ENCODE assay signal across 14 cellular contexts in the genomic region with DNA sequence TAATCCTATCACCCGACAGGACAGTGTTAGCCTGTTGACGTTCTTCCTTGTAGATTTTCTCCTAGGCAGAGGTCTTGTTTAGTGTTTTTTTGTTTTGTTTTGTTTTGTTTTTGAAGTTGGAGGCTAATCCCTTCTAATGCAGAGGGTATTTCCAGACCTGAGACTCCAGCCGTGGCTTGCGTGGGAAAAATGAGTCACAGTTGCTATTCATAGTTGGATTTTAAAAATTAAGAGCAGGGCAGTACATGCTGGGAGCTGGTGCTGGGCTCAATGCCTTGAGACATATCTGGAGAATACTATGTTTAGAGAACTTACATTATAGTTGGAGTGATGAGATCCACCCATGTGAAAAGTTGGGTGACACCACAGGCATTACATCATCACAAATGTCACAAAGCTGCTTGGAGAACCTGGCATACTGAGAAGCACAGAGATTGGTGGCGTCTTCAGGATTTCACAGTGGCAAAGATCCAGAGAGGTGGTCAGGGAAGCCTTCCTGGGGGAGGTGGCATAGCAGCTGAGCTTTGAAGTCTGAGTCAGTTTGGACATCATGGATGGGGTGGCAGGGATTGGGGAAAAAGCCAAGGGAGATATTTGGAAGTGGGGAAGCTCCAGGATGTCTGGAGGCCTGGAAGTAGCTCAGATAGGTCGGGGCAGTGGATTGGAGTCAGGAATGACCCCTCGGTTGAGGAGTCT.
DNase-seq lines count a peak whose midpoint lies in the region; ATAC-seq, FAIRE-seq and TF ChIP-seq lines count a peak whose summit lies in the region.
"Had no signal": no experiment of that assay in that cellular context is flagged by ENCODE, and none has a peak within 500 bp of the region (broad histone marks: within the 10 kb centered on the region; RNA-seq: fewer than 3 reads in every experiment).

No MANE protein-coding gene starts in this region.

- no peak overlapping the region for H3K27ac ChIP-seq in mesendoderm (ENCODE audit: low read depth, low read length)
- no peak overlapping the region for H3K27ac ChIP-seq in CD8-positive, alpha-beta T cell (ENCODE audit: low read depth, low read length)
- H3K27ac ChIP-seq: testis had no signal

- H3K4me2 ChIP-seq in mesendoderm (ENCODE audit: low read length), result no peak overlapping the region

- POLR2A ChIA-PET in CD8-positive, alpha-beta T cell (lab: Charles Lee), result no interaction called here

- H3K23ac ChIP-seq in mesendoderm (ENCODE audit: low read length), result no peak overlapping the region

- no peaks in the 10 kb centered on the region for H3K4me1 Mint-ChIP-seq in CD8-positive, alpha-beta T cell (ENCODE audit: low read depth)
- H3K4me1 Mint-ChIP-seq: CD8-positive, alpha-beta memory T cell had no signal

- TF ChIP-seq CTCF in astrocyte of the spinal cord (IDR thresholded peaks at IDR 0.05; ENCODE audit: low read depth, low read length) (no peak), retinal pigment epithelial cell (conservative IDR thresholded peaks at IDR 0.05; ENCODE audit: low read depth, low read length) (no peak), D721Med (IDR thresholded peaks at IDR 0.05; ENCODE audit: insufficient read depth, missing control alignments) (no peak)
- TF ChIP-seq CTCF in CD8-positive, alpha-beta T cell (IDR thresholded peaks at IDR 0.05), result no peak

- no peak overlapping the region for H3K4ac ChIP-seq in mesendoderm (ENCODE audit: low read depth, low read length)

- H4K8ac ChIP-seq in mesendoderm (ENCODE audit: low read depth, low read length), result no peak overlapping the region

- H3K4me1 ChIP-seq in mesendoderm (ENCODE audit: control insufficient read depth, low read depth, low read length), result peaks cover 24% of the 10 kb centered on the region
- no peaks in the 10 kb centered on the region for H3K4me1 ChIP-seq in CD8-positive, alpha-beta T cell (ENCODE audit: insufficient read depth, low read length)

- whole genome bisulfite sequencing in mesendoderm (ENCODE audit: extremely low coverage, insufficient coverage, low lambda C conversion rate), result no CpG with 5 or more reads among the region's 7 CpGs

- H2BK15ac ChIP-seq in mesendoderm (replicated peaks; ENCODE audit: low read depth), result no peak overlapping the region

- no peak overlapping the region for H3K27ac Mint-ChIP-seq in CD8-positive, alpha-beta T cell
- H3K27ac Mint-ChIP-seq: CD8-positive, alpha-beta memory T cell had no signal

- intact Hi-C loops in Right ventricle myocardium superior (cut with DNase I), result no loop called here
- intact Hi-C loops in CD8-positive, alpha-beta T cell (cut with DNase I, micrococcal nuclease), result loop anchor here in 1 of 2 experiments (5.0 kb wide), 1 partner anchor 250 kb away; the partner anchor contains the start of gene LOXHD1

- H3K36me3 ChIP-seq in MG63 (no peaks in the 10 kb centered on the region), mesendoderm (ENCODE audit: control insufficient read depth, insufficient read depth, low read length) (no peaks in the 10 kb centered on the region)
- no peaks in the 10 kb centered on the region for H3K36me3 ChIP-seq in CD8-positive, alpha-beta T cell (ENCODE audit: insufficient read depth, low read length)

- H4K5ac ChIP-seq in mesendoderm (ENCODE audit: low read length), result no peak overlapping the region

- CTCF ChIA-PET in CD8-positive, alpha-beta T cell (lab: Charles Lee), result no interaction called here

- H3K79me2 ChIP-seq in mesendoderm (ENCODE audit: control insufficient read depth, insufficient read depth, low read length), result no peaks in the 10 kb centered on the region

- H3K4me3 Mint-ChIP-seq in CD8-positive, alpha-beta T cell, result no peak overlapping the region
- H3K4me3 Mint-ChIP-seq: CD8-positive, alpha-beta memory T cell had no signal

- no peak overlapping the region for H2BK120ac ChIP-seq in mesendoderm (ENCODE audit: low read depth, low read length)

- H3K56ac ChIP-seq in mesendoderm (ENCODE audit: low read length), result no peak overlapping the region

- no peaks in the 10 kb centered on the region for H3K36me3 Mint-ChIP-seq in CD8-positive, alpha-beta T cell
- H3K36me3 Mint-ChIP-seq: CD8-positive, alpha-beta memory T cell had no signal

- H3K9me3 ChIP-seq in MG63, result no peaks in the 10 kb centered on the region
- H3K9me3 ChIP-seq in CD8-positive, alpha-beta T cell (ENCODE audit: low read length), result no peaks in the 10 kb centered on the region
- H3K9me3 ChIP-seq: testis had no signal

- no peak overlapping the region for H3K18ac ChIP-seq in mesendoderm (ENCODE audit: low read length)

- ATAC-seq in Right ventricle myocardium superior (ENCODE audit: poor library complexity), result peak; percentile 58
- ATAC-seq in CD8-positive, alpha-beta T cell, result no peak
- ATAC-seq: left colon had no signal

- no peaks in the 10 kb centered on the region for H3K79me1 ChIP-seq in mesendoderm (ENCODE audit: low read length)

- no peaks in the 10 kb centered on the region for H3K27me3 Mint-ChIP-seq in CD8-positive, alpha-beta T cell (ENCODE audit: low read depth)

- DNase-seq in MG63, result peak; percentile 58
- peak; percentile 25 for DNase-seq in astrocyte of the spinal cord (ENCODE audit: low read depth, low spot score)
- no peak for DNase-seq in Right ventricle myocardium superior
- DNase-seq in retinal pigment epithelial cell (ENCODE audit: low read depth), result peak; percentile 13
- DNase-seq in epidermal melanocyte (ENCODE audit: insufficient read length, low spot score), result no peak
- no peak for DNase-seq in mesendoderm
- no peak for DNase-seq in CD8-positive, alpha-beta T cell
- no peak for DNase-seq in D721Med (ENCODE audit: insufficient read length, low spot score)
- DNase-seq: activated naive CD4-positive, alpha-beta T cell; CD8-positive, alpha-beta memory T cell; left colon; NCI-H2171 treated with DMSO at 0.1 percent for 48 hours; small intestine; testis had no signal

- H2BK5ac ChIP-seq in mesendoderm (ENCODE audit: low read length), result no peak overlapping the region

- H3K27me3 ChIP-seq in MG63 (no peaks in the 10 kb centered on the region), mesendoderm (ENCODE audit: insufficient read depth, low read length, poor library complexity) (no peaks in the 10 kb centered on the region)
- H3K27me3 ChIP-seq in CD8-positive, alpha-beta T cell (ENCODE audit: insufficient read depth, low read length), result no peaks in the 10 kb centered on the region
- H3K27me3 ChIP-seq: testis had no signal

- in situ Hi-C loops in astrocyte of the spinal cord (cut with HindIII; ENCODE audit: low sequenced_read_pairs), result no loop called here

- FAIRE-seq in D721Med (lab: Jason Lieb, UNC), result no peak
- FAIRE-seq: small intestine had no signal

- H3K9me3 Mint-ChIP-seq in CD8-positive, alpha-beta T cell, result no peaks in the 10 kb centered on the region
- H3K9me3 Mint-ChIP-seq: CD8-positive, alpha-beta memory T cell had no signal

- H3K9ac ChIP-seq in mesendoderm (ENCODE audit: low read length), result no peak overlapping the region

- H3K4me3 ChIP-seq in MG63 (no peak overlapping the region), astrocyte of the spinal cord (ENCODE audit: low read depth, low read length) (no peak overlapping the region), retinal pigment epithelial cell (ENCODE audit: low read length) (no peak overlapping the region), mesendoderm (ENCODE audit: low read length) (no peak overlapping the region)
- H3K4me3 ChIP-seq in CD8-positive, alpha-beta T cell (ENCODE audit: low read depth, low read length), result no peak overlapping the region
- H3K4me3 ChIP-seq: testis had no signal

- no peak overlapping the region for H2AK5ac ChIP-seq in mesendoderm (ENCODE audit: low read length)

Comparison
In these comparisons a context has a peak if more than half of its experiments do, and no peak if none do; other contexts are left out.
1. DNase-seq: peak in MG63 (single experiment), astrocyte of the spinal cord (single experiment) and retinal pigment epithelial cell (single experiment); none in Right ventricle myocardium superior (single experiment), epidermal melanocyte (single experiment), mesendoderm (single experiment), CD8-positive, alpha-beta T cell (0 of 7) and D721Med (single experiment).